11 cellular contexts compared by ENCODE assay signal in genomic region chr10:69883256-69883655, GRCh38.
DNase-seq lines count a peak whose midpoint lies in the region; ATAC-seq and TF ChIP-seq lines count a peak whose summit lies in the region.
"Had no signal": no experiment of that assay in that cellular context is flagged by ENCODE, and none has a peak within 500 bp of the region (broad histone marks: within the 10 kb centered on the region; RNA-seq: fewer than 3 reads in every experiment).

No MANE protein-coding gene starts in this region.

- H3K9me3 Mint-ChIP-seq in stimulated activated naive B cell treated with anti-CD40 and anti-IgM and Interleukin-4, amounts not matched to agents 10 μg/mL and 1 μg/mL and 100 μg/mL, for 72 hours = no peaks in the 10 kb centered on the region

- no peaks in the 10 kb centered on the region for H3K36me3 Mint-ChIP-seq in stimulated activated naive B cell treated with anti-CD40 and anti-IgM and Interleukin-4, amounts not matched to agents 10 μg/mL and 1 μg/mL and 100 μg/mL, for 72 hours

- peak; percentile 34 to 51 for ATAC-seq in stimulated activated naive B cell treated with anti-CD40 and anti-IgM and Interleukin-4, amounts not matched to agents 10 μg/mL and 1 μg/mL and 100 μg/mL, for 72 hours (replicated peaks)
- ATAC-seq in GM21423 (IDR thresholded peaks at IDR 0.05; ENCODE audit: unreplicated experiment) = no peak
- ATAC-seq: left ventricle myocardium superior had no signal

- H3K27ac Mint-ChIP-seq in stimulated activated naive B cell treated with anti-CD40 and anti-IgM and Interleukin-4, amounts not matched to agents 10 μg/mL and 1 μg/mL and 100 μg/mL, for 72 hours = no peak overlapping the region

- DNase-seq in NCI-H1436 (lab: John Stamatoyannopoulos, UW) (peak; percentile 1), NCI-H1436 treated with DMSO at 0.1 percent for 48 hours (lab: John Stamatoyannopoulos, UW) (no peak), NCI-H510A (lab: John Stamatoyannopoulos, UW) (peak; percentile 44), epithelial cell of proximal tubule (ENCODE audit: low read depth) (no peak), NOMO-1 treated with DMSO at 0.1 percent for 48 hours (lab: John Stamatoyannopoulos, UW; ENCODE audit: unreplicated experiment) (no peak)
- DNase-seq in stimulated activated naive B cell treated with anti-CD40 and anti-IgM and Interleukin-4, amounts not matched to agents 10 μg/mL and 1 μg/mL and 100 μg/mL, for 72 hours = no peak
- DNase-seq in stimulated activated CD4-positive, alpha-beta T cell treated with anti-CD3 and anti-CD28 coated beads, Interleukin-15, amount 100 ng/mL, for 24 hours = no peak
- DNase-seq: activated CD8-positive, alpha-beta memory T cell treated with anti-CD3 and anti-CD28 coated beads, Interleukin-2, amount 50 U/mL, for 4 hours; left ventricle myocardium superior; retina had no signal

- peaks cover 0 to 13% of the 10 kb centered on the region in 2 donors for H3K4me1 Mint-ChIP-seq in stimulated activated naive B cell treated with anti-CD40 and anti-IgM and Interleukin-4, amounts not matched to agents 10 μg/mL and 1 μg/mL and 100 μg/mL, for 72 hours

- H3K4me3 Mint-ChIP-seq in stimulated activated naive B cell treated with anti-CD40 and anti-IgM and Interleukin-4, amounts not matched to agents 10 μg/mL and 1 μg/mL and 100 μg/mL, for 72 hours = no peak overlapping the region

- no peak overlapping the region for H3K4me3 ChIP-seq in epithelial cell of proximal tubule (ENCODE audit: low read depth, low read length)

- TF ChIP-seq CTCF in epithelial cell of proximal tubule (conservative IDR thresholded peaks at IDR 0.05; ENCODE audit: low read depth, low read length) = peak; percentile 61

- H3K27me3 Mint-ChIP-seq in stimulated activated naive B cell treated with anti-CD40 and anti-IgM and Interleukin-4, amounts not matched to agents 10 μg/mL and 1 μg/mL and 100 μg/mL, for 72 hours = peaks cover 16 to 31% of the 10 kb centered on the region in 2 donors

Comparison
In these comparisons a context has a peak if more than half of its experiments do, and no peak if none do; other contexts are left out.
1. DNase-seq: peak in NCI-H1436 (single experiment) and NCI-H510A (single experiment); none in NCI-H1436 treated with DMSO at 0.1 percent for 48 hours (single experiment), epithelial cell of proximal tubule (single experiment), stimulated activated naive B cell treated with anti-CD40 and anti-IgM and Interleukin-4, amounts not matched to agents 10 μg/mL and 1 μg/mL and 100 μg/mL, for 72 hours (single experiment), NOMO-1 treated with DMSO at 0.1 percent for 48 hours (single experiment) and stimulated activated CD4-positive, alpha-beta T cell treated with anti-CD3 and anti-CD28 coated beads, Interleukin-15, amount 100 ng/mL, for 24 hours (single experiment).